ENCODE assay signal across 1 cellular context in genomic region chr1:173201968-173202367, GRCh38.
TF ChIP-seq lines count a peak whose summit lies in the region.

No MANE protein-coding gene starts in this region.

TF ChIP-seq in HCT116, 20 proteins besides CTCF, POLR2A, EP300 and RAD21:
- TF ChIP-seq FOSL1 (IDR thresholded peaks at IDR 0.05; ENCODE audit: low read depth) (no peak), CEBPB (IDR thresholded peaks at IDR 0.05; ENCODE audit: low read depth) (no peak), SP1 (IDR thresholded peaks at IDR 0.05; ENCODE audit: low read depth) (no peak), EGR1 (IDR thresholded peaks at IDR 0.05; ENCODE audit: low read depth) (no peak), REST (IDR thresholded peaks at IDR 0.05; ENCODE audit: low read depth) (no peak)
- TF ChIP-seq, protein P1, sequence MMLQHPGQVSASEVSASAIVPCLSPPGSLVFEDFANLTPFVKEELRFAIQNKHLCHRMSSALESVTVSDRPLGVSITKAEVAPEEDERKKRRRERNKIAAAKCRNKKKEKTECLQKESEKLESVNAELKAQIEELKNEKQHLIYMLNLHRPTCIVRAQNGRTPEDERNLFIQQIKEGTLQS (IDR thresholded peaks at IDR 0.05) = no peak
